Comparison of ENCODE assay signal across 15 cellular contexts in the genomic region with DNA sequence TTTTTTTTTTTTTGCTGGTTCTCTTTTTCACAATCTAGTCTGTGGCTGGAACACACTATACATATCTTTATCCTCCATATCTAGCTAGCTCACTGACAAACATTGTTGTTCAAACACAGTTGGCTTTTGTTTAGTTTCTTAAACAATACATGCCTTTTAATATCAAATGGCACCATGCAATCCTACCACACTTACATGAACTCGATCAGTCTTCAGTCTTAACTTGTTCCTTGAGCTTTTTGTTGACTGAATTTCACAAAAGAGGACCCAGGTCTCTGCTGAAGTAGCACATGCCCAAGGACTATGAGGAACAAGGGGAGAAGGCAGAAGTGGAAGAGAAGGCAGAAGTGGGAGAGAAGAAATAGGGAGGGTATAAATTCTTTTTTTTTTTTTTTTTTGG. TPM values are rescaled to one million over a fixed set of nuclear protein-coding genes. Genes with fewer than 3 reads are reported as not detected.
DNase-seq lines count a peak whose midpoint lies in the region; ATAC-seq and TF ChIP-seq lines count a peak whose summit lies in the region.
"Had no signal": no experiment of that assay in that cellular context is flagged by ENCODE, and none has a peak within 500 bp of the region (broad histone marks: within the 10 kb centered on the region; RNA-seq: fewer than 3 reads in every experiment).

No MANE protein-coding gene starts in this region.

- no peak for TF ChIP-seq POLR2A in thyroid gland (IDR thresholded peaks at IDR 0.05)

- H3K27me3 ChIP-seq in left lung (no peaks in the 10 kb centered on the region), thyroid gland (no peaks in the 10 kb centered on the region)

- H3K9me3 ChIP-seq in left lung (no peaks in the 10 kb centered on the region), thyroid gland (no peaks in the 10 kb centered on the region)

- H3K36me3 Mint-ChIP-seq in activated naive CD4-positive, alpha-beta T cell treated with anti-CD3 and anti-CD28 coated beads, Interleukin-2, amount 50 U/mL, for 24 hours = peaks cover 19% of the 10 kb centered on the region
- peaks cover 21% of the 10 kb centered on the region for H3K36me3 Mint-ChIP-seq in WTC11

- H3K27me3 Mint-ChIP-seq in activated naive CD4-positive, alpha-beta T cell treated with anti-CD3 and anti-CD28 coated beads, Interleukin-2, amount 50 U/mL, for 24 hours = no peaks in the 10 kb centered on the region
- H3K27me3 Mint-ChIP-seq in WTC11 (ENCODE audit: low read depth) = no peaks in the 10 kb centered on the region; the same call in 1 of the 2 replicates

- no peak for TF ChIP-seq CTCF in WTC11 (IDR thresholded peaks at IDR 0.05)
- no peak for TF ChIP-seq CTCF in left lung (IDR thresholded peaks at IDR 0.05)
- TF ChIP-seq CTCF in thyroid gland (IDR thresholded peaks at IDR 0.05) = no peak

- peak overlapping the region in 1 of 2 donors; percentile 35 for H3K27ac ChIP-seq in left lung
- peak overlapping the region in 2 of 3 donors; percentile 5 to 17 for H3K27ac ChIP-seq in thyroid gland

- H3K4me1 ChIP-seq in left lung (peaks cover 5 to 39% of the 10 kb centered on the region in 2 donors), thyroid gland (peaks cover 43 to 47% of the 10 kb centered on the region in 2 donors)

- peak overlapping the region; percentile 41 for H3K4me3 Mint-ChIP-seq in activated naive CD4-positive, alpha-beta T cell treated with anti-CD3 and anti-CD28 coated beads, Interleukin-2, amount 50 U/mL, for 24 hours
- no peak overlapping the region for H3K4me3 Mint-ChIP-seq in WTC11

- H3K4me1 Mint-ChIP-seq in activated naive CD4-positive, alpha-beta T cell treated with anti-CD3 and anti-CD28 coated beads, Interleukin-2, amount 50 U/mL, for 24 hours = peaks cover 93% of the 10 kb centered on the region
- peaks cover 32% of the 10 kb centered on the region for H3K4me1 Mint-ChIP-seq in WTC11

- no peak for ATAC-seq in WTC11
- ATAC-seq in left lung = peak; percentile 16
- ATAC-seq in GM18868 (IDR thresholded peaks at IDR 0.05; ENCODE audit: unreplicated experiment) = no peak
- ATAC-seq: HCT116, Right ventricle myocardium inferior had no signal

- H3K4me3 ChIP-seq in left lung (no peak overlapping the region), thyroid gland (replicated peaks in 1 of 3) (no peak overlapping the region)

- POLR2A ChIA-PET in WTC11 (lab: Charles Lee) = no interaction called here

- H3K36me3 ChIP-seq in left lung = peaks cover 0 to under 1% of the 10 kb centered on the region in 2 donors
- H3K36me3 ChIP-seq in thyroid gland = no peaks in the 10 kb centered on the region

- DNase-seq in activated naive CD4-positive, alpha-beta T cell treated with anti-CD3 and anti-CD28 coated beads, Interleukin-2, amount 50 U/mL, for 16 hours = no peak
- DNase-seq in WTC11 (ENCODE audit: low spot score) (no peak), left lung (no peak), thyroid gland (no peak), HT-29 (ENCODE audit: low spot score) (no peak)
- no peak for DNase-seq in activated CD4-positive, CD25-positive, alpha-beta regulatory T cell (lab: John Stamatoyannopoulos, UW)
- DNase-seq: activated CD4-positive, CD25-positive, alpha-beta regulatory T cell treated with anti-CD3 and anti-CD28 coated beads, Interleukin-2, amount 50 U/mL, for 72 hours; activated gamma-delta T cell treated with Interleukin-2 at 50 U/mL for 16 hours; NCI-H1105 treated with DMSO at 0.1 percent for 48 hours; NCI-H510A treated with DMSO at 0.1 percent for 48 hours; stimulated activated CD4-positive, alpha-beta T cell treated with anti-CD3 and anti-CD28 coated beads, Interleukin-1b, Interleukin-23, amount 100 ng/mL, for 48 hours had no signal

- H3K9me3 Mint-ChIP-seq in activated naive CD4-positive, alpha-beta T cell treated with anti-CD3 and anti-CD28 coated beads, Interleukin-2, amount 50 U/mL, for 24 hours = peaks cover 3% of the 10 kb centered on the region
- peaks cover 8% of the 10 kb centered on the region for H3K9me3 Mint-ChIP-seq in WTC11

- CTCF ChIA-PET in WTC11 (lab: Charles Lee) = interaction anchor here (0.9 kb wide), 1 partner anchor 37 kb away, joined by 3 read pairs; no protein-coding TSS in a partner anchor

- H3K27ac Mint-ChIP-seq in activated naive CD4-positive, alpha-beta T cell treated with anti-CD3 and anti-CD28 coated beads, Interleukin-2, amount 50 U/mL, for 24 hours = peak overlapping the region; percentile 100
- H3K27ac Mint-ChIP-seq in WTC11 = peak overlapping the region; percentile 86; the same call in 1 of the 2 replicates

- 0% methylated on average over 1 of the region's 1 CpG for WGBS in thyroid gland, 2 donors

- intact Hi-C loops in left lung (cut with DNase I) (no loop called here), thyroid gland (cut with DNase I) (no loop called here)

TF ChIP-seq in WTC11, 78 proteins besides CTCF, POLR2A, EP300 and RAD21:
- no peak for TF ChIP-seq HMGA2 (CRISPR knock-in tag; IDR thresholded peaks at IDR 0.05)
- TF ChIP-seq EMX1 (CRISPR knock-in tag; IDR thresholded peaks at IDR 0.05) = no peak
- TF ChIP-seq, protein P1, sequence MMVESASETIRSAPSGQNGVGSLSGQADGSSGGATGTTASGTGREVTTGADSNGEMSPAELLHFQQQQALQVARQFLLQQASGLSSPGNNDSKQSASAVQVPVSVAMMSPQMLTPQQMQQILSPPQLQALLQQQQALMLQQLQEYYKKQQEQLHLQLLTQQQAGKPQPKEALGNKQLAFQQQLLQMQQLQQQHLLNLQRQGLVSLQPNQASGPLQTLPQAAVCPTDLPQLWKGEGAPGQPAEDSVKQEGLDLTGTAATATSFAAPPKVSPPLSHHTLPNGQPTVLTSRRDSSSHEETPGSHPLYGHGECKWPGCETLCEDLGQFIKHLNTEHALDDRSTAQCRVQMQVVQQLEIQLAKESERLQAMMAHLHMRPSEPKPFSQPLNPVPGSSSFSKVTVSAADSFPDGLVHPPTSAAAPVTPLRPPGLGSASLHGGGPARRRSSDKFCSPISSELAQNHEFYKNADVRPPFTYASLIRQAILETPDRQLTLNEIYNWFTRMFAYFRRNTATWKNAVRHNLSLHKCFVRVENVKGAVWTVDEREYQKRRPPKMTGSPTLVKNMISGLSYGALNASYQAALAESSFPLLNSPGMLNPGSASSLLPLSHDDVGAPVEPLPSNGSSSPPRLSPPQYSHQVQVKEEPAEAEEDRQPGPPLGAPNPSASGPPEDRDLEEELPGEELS (CRISPR knock-in tag; IDR thresholded peaks at IDR 0.05) = no peak
- no peak for TF ChIP-seq MXD4 (CRISPR knock-in tag; IDR thresholded peaks at IDR 0.05; ENCODE audit: borderline replicate concordance)
- TF ChIP-seq JAZF1 (CRISPR knock-in tag; IDR thresholded peaks at IDR 0.05) = no peak
- TF ChIP-seq NFYB (CRISPR knock-in tag; conservative IDR thresholded peaks at IDR 0.05; ENCODE audit: low read depth) = no peak
- TF ChIP-seq ETV6 (CRISPR knock-in tag; IDR thresholded peaks at IDR 0.05) = no peak
- no peak for TF ChIP-seq GTF2I (CRISPR knock-in tag; conservative IDR thresholded peaks at IDR 0.05)
- TF ChIP-seq, protein P2, sequence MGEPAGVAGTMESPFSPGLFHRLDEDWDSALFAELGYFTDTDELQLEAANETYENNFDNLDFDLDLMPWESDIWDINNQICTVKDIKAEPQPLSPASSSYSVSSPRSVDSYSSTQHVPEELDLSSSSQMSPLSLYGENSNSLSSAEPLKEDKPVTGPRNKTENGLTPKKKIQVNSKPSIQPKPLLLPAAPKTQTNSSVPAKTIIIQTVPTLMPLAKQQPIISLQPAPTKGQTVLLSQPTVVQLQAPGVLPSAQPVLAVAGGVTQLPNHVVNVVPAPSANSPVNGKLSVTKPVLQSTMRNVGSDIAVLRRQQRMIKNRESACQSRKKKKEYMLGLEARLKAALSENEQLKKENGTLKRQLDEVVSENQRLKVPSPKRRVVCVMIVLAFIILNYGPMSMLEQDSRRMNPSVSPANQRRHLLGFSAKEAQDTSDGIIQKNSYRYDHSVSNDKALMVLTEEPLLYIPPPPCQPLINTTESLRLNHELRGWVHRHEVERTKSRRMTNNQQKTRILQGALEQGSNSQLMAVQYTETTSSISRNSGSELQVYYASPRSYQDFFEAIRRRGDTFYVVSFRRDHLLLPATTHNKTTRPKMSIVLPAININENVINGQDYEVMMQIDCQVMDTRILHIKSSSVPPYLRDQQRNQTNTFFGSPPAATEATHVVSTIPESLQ (CRISPR knock-in tag; IDR thresholded peaks at IDR 0.05) = no peak
- no peak for TF ChIP-seq ZNF423 (CRISPR knock-in tag; IDR thresholded peaks at IDR 0.05)
- TF ChIP-seq ELF4 (CRISPR knock-in tag; IDR thresholded peaks at IDR 0.05; ENCODE audit: low read depth) = no peak
- TF ChIP-seq, protein P3, sequence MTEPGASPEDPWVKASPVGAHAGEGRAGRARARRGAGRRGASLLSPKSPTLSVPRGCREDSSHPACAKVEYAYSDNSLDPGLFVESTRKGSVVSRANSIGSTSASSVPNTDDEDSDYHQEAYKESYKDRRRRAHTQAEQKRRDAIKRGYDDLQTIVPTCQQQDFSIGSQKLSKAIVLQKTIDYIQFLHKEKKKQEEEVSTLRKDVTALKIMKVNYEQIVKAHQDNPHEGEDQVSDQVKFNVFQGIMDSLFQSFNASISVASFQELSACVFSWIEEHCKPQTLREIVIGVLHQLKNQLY (CRISPR knock-in tag; IDR thresholded peaks at IDR 0.05) = no peak
- TF ChIP-seq TEAD1 (CRISPR knock-in tag; IDR thresholded peaks at IDR 0.05) = no peak
- TF ChIP-seq OVOL2 (CRISPR knock-in tag; IDR thresholded peaks at IDR 0.05; ENCODE audit: borderline replicate concordance) = no peak

RNA-seq across cellular contexts. Expression of a gene that starts 25.5 kb away (rescaled TPM):
- total RNA-seq in WTC11 (2021) (102 to 116 TPM (median 114 TPM) in 3 replicates), left lung (100 to 1,000 TPM; 127 to 155 TPM), thyroid gland (100 to 1,000 TPM; 282 to 506 (median 336) TPM)
- total RNA-seq in HT-29 (2014; rRNA removed; shearing (Covaris generic)) = 152 and 161 TPM in 2 replicates
